In the genomic region with DNA sequence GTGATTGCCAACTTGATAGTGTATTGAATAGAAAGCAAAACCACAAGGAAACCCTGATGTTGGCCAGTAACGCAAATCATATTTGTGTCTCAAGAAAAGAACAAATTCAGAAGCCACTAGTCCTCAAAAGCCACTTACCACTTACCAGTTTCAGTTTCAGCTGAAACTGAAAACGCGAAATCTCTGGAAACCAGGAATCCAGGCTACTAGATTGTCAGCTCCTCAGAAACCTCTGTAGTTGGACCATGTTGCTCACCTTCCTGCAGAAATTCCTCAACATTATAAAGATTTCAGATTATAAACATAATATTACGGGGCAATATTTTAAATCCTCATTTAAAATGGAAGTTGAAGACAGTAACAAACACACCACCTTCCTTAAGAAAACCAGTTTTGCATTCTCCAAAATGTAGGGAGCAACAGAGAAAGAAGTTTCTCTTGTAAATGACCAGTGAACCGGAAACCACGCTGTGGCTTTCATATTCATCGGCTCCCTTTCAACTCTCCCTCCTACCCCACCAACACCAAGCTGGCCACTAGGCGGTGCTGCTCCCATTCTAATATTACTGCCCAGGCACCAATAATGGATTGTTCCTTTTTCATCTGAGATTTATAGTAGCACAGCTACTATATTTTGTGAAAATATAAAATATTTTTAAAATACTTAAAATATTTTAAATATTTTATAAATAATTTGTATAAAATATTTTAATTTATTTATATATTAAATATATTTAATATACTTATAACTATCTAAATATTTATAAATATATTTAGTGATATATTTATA, we compare ENCODE assay signal across 8 cellular contexts.
A peak's percentile ranks its signal among the peaks of the same experiment; 100 is the strongest.
DNase-seq lines count a peak whose midpoint lies in the region; ATAC-seq and TF ChIP-seq lines count a peak whose summit lies in the region.

No MANE protein-coding gene starts in this region.

- peak; percentile 69 for ATAC-seq in GM18909 (IDR thresholded peaks at IDR 0.05; ENCODE audit: poor library complexity, unreplicated experiment)
- peak; percentile 57 for ATAC-seq in HG03196 (IDR thresholded peaks at IDR 0.05; ENCODE audit: unreplicated experiment)
- peak; percentile 71 to 72 for ATAC-seq in activated CD4-positive, CD25-positive, alpha-beta regulatory T cell treated with anti-CD3 and anti-CD28 coated beads, Interleukin-2, amount 50 U/mL, for 24 hours

- H3K27ac ChIP-seq in layer of hippocampus (ENCODE audit: low read depth, low read length), result peak overlapping the region; percentile 38

- H3K4me3 ChIP-seq in AG10803 (ENCODE audit: low read length), result peak overlapping the region; percentile 55
- peak overlapping the region; percentile 45 for H3K4me3 ChIP-seq in choroid plexus epithelial cell (ENCODE audit: low read depth, low read length)

- no peaks in the 10 kb centered on the region for H3K27me3 ChIP-seq in layer of hippocampus (ENCODE audit: control insufficient read depth, insufficient read depth, low read length)

- TF ChIP-seq CTCF in AG10803 (conservative IDR thresholded peaks at IDR 0.05; ENCODE audit: low read length) (peak; percentile 97), choroid plexus epithelial cell (conservative IDR thresholded peaks at IDR 0.05; ENCODE audit: low read depth, low read length) (peak; percentile 97)

- DNase-seq in AG10803 (ENCODE audit: low read depth), result peak; percentile 73
- DNase-seq in NCI-H226, result peak; percentile 66
- peak; percentile 91 for DNase-seq in choroid plexus epithelial cell (ENCODE audit: low read depth)
- peak; percentile 76 to 78 (median 78) for DNase-seq in stimulated activated CD4-positive, alpha-beta T cell treated with anti-CD3 and anti-CD28 coated beads, Interleukin-1b, Interleukin-23, amount 100 ng/mL, for 24 hours (ENCODE audit: low read depth in 4 of 4, low spot score in 1 of 4)

Comparison
In these comparisons a context has a peak if more than half of its experiments do, and no peak if none do; other contexts are left out.
1. Peak in every context shown above with its lines: DNase-seq, ATAC-seq, H3K4me3 ChIP-seq and H3K27ac ChIP-seq.